In the genomic region with DNA sequence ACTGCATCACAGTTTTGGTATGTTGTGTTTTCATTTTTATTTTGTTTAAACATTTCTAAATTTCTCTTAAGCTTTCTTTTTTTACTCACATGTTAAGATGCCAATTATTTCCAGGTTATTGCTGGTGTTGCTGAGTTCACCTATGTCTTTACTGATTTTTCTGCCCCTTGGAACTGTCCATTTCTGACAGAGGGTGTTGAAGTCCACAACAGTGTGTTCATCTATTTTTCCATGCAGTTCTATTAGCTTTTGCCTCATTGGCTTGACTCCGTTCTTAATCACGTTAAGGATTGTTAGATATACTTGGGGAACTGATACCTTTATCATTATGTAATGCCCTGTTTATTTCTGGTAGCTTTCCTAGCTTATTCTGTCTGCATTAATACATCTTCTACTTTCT, we compare ENCODE assay signal across 8 cellular contexts.
"Had no signal": no experiment of that assay in that cellular context is flagged by ENCODE, and none has a peak within 500 bp of the region (broad histone marks: within the 10 kb centered on the region; RNA-seq: fewer than 3 reads in every experiment).

No MANE protein-coding gene starts in this region.

- ATAC-seq: GM12878 had no signal

- H3K4me3 ChIP-seq: GM12878 had no signal

- FAIRE-seq: G401.6, GM12878, GM12891, GM12892, GM18507, GM19239 had no signal

- DNase-seq: GDM1, GF-D8 had no signal
